In genomic region chr11:127844843-127845242, GRCh38 we compare ENCODE assay signal across 13 cellular contexts.
DNase-seq lines count a peak whose midpoint lies in the region; TF ChIP-seq lines count a peak whose summit lies in the region.
"Had no signal": no experiment of that assay in that cellular context is flagged by ENCODE, and none has a peak within 500 bp of the region (broad histone marks: within the 10 kb centered on the region; RNA-seq: fewer than 3 reads in every experiment).

No MANE protein-coding gene starts in this region.

- no peaks in the 10 kb centered on the region for H4K20me1 ChIP-seq in neural progenitor cell (ENCODE audit: low read depth)

- H3F3A ChIP-seq in neural progenitor cell (ENCODE audit: low read depth), result peaks cover 11% of the 10 kb centered on the region

- H3K9me3 ChIP-seq in neural progenitor cell (ENCODE audit: low read depth), result no peaks in the 10 kb centered on the region
- H3K9me3 ChIP-seq: A549 had no signal

- H3K27me3 ChIP-seq in neural progenitor cell, result no peaks in the 10 kb centered on the region

- DNase-seq in NCI-H748 (lab: John Stamatoyannopoulos, UW; ENCODE audit: unreplicated experiment) (peak; percentile 28), NCI-H748 treated with DMSO at 0.1 percent for 48 hours (lab: John Stamatoyannopoulos, UW) (no peak), COLO829 (ENCODE audit: low spot score) (peak; percentile 6), NCI-H146 (lab: John Stamatoyannopoulos, UW) (peak; percentile 63), neural progenitor cell (ENCODE audit: low spot score) (peak; percentile 51), kidney glomerular epithelial cell (lab: John Stamatoyannopoulos, UW) (no peak), NCI-H1092 (lab: John Stamatoyannopoulos, UW) (no peak)
- DNase-seq: CD8-positive, alpha-beta memory T cell; DMS53 had no signal

- no peak overlapping the region for H3K9ac ChIP-seq in neural progenitor cell
- H3K9ac ChIP-seq: GM23248 had no signal

- no peak overlapping the region for H3K27ac ChIP-seq in neural progenitor cell
- H3K27ac ChIP-seq: A549, GM23248, HL-60 had no signal

- H3K4me2 ChIP-seq in neural progenitor cell, result peak overlapping the region; percentile 37
- H3K4me2 ChIP-seq: A549 had no signal

- no peak overlapping the region for H3K4me3 Mint-ChIP-seq in neural progenitor cell
- H3K4me3 Mint-ChIP-seq: CD8-positive, alpha-beta memory T cell had no signal

- H3K36me3 ChIP-seq in neural progenitor cell, result no peaks in the 10 kb centered on the region

- peaks cover 8% of the 10 kb centered on the region for H3K27me3 Mint-ChIP-seq in neural progenitor cell (ENCODE audit: insufficient read depth, low read depth)

- peak overlapping the region; percentile 61 for H3K27ac Mint-ChIP-seq in neural progenitor cell
- H3K27ac Mint-ChIP-seq: CD8-positive, alpha-beta memory T cell had no signal

- peaks cover 22% of the 10 kb centered on the region for H3K4me1 ChIP-seq in neural progenitor cell
- H3K4me1 ChIP-seq: A549 had no signal

- no peak overlapping the region for H2AFZ ChIP-seq in neural progenitor cell (replicated peaks)

- no peak for TF ChIP-seq CTCF in neural progenitor cell (IDR thresholded peaks at IDR 0.05)

- no peaks in the 10 kb centered on the region for H3K79me2 ChIP-seq in neural progenitor cell (ENCODE audit: low read depth)

- H3K36me3 Mint-ChIP-seq in neural progenitor cell, result no peaks in the 10 kb centered on the region
- H3K36me3 Mint-ChIP-seq: CD8-positive, alpha-beta memory T cell had no signal

- H3K4me1 Mint-ChIP-seq in neural progenitor cell, result peaks cover 7% of the 10 kb centered on the region
- H3K4me1 Mint-ChIP-seq: CD8-positive, alpha-beta memory T cell had no signal

- H3K9me3 Mint-ChIP-seq in neural progenitor cell, result peaks cover 12% of the 10 kb centered on the region
- H3K9me3 Mint-ChIP-seq: CD8-positive, alpha-beta memory T cell had no signal

- no peak overlapping the region for H3K4me3 ChIP-seq in neural progenitor cell
- H3K4me3 ChIP-seq: A549, GM12878, GM23248 had no signal

Comparison
In these comparisons a context has a peak if more than half of its experiments do, and no peak if none do; other contexts are left out.
1. DNase-seq: peak in NCI-H748 (single experiment), COLO829 (single experiment), NCI-H146 (single experiment) and neural progenitor cell (single experiment); none in NCI-H748 treated with DMSO at 0.1 percent for 48 hours (single experiment), kidney glomerular epithelial cell (single experiment) and NCI-H1092 (single experiment).